ENCODE assay signal across 9 cellular contexts in genomic region chr15:47384316-47384715, GRCh38.
DNase-seq lines count a peak whose midpoint lies in the region; ATAC-seq and TF ChIP-seq lines count a peak whose summit lies in the region.
"Had no signal": no experiment of that assay in that cellular context is flagged by ENCODE, and none has a peak within 500 bp of the region (broad histone marks: within the 10 kb centered on the region; RNA-seq: fewer than 3 reads in every experiment).

No MANE protein-coding gene starts in this region.

- no peaks in the 10 kb centered on the region for H3K4me1 Mint-ChIP-seq in activated CD8-positive, alpha-beta T cell treated with anti-CD3 and anti-CD28 coated beads for 36 hours (ENCODE audit: low read depth)
- H3K4me1 Mint-ChIP-seq in activated T-cell treated with anti-CD3 and anti-CD28 coated beads, Interleukin-2, amount 50 U/mL, for 24 hours (ENCODE audit: low read depth) = no peaks in the 10 kb centered on the region

- no peak overlapping the region for H3K27ac Mint-ChIP-seq in activated CD8-positive, alpha-beta T cell treated with anti-CD3 and anti-CD28 coated beads for 36 hours
- H3K27ac Mint-ChIP-seq in activated T-cell treated with anti-CD3 and anti-CD28 coated beads, Interleukin-2, amount 50 U/mL, for 24 hours = no peak overlapping the region

- H3K4me1 ChIP-seq in left lung = peaks cover 0 to 4% of the 10 kb centered on the region in 2 donors

- no peak overlapping the region for H3K27ac ChIP-seq in left lung

- CTCF ChIA-PET in activated CD8-positive, alpha-beta T cell treated with anti-CD3 and anti-CD28 coated beads for 36 hours (lab: Charles Lee) = interaction anchor here (0.8 kb wide), 1 partner anchor 22 kb away, joined by 3 read pairs; no protein-coding TSS in a partner anchor

- H3K36me3 ChIP-seq in left lung = no peaks in the 10 kb centered on the region

- peaks cover 2% of the 10 kb centered on the region for H3K27me3 Mint-ChIP-seq in activated CD8-positive, alpha-beta T cell treated with anti-CD3 and anti-CD28 coated beads for 36 hours
- no peaks in the 10 kb centered on the region for H3K27me3 Mint-ChIP-seq in activated T-cell treated with anti-CD3 and anti-CD28 coated beads, Interleukin-2, amount 50 U/mL, for 24 hours

- ATAC-seq in left lung (peak; percentile 66), HG03280 (IDR thresholded peaks at IDR 0.05; ENCODE audit: unreplicated experiment) (no peak)
- ATAC-seq in activated CD8-positive, alpha-beta T cell treated with anti-CD3 and anti-CD28 coated beads for 36 hours = no peak

- no peaks in the 10 kb centered on the region for H3K36me3 Mint-ChIP-seq in activated CD8-positive, alpha-beta T cell treated with anti-CD3 and anti-CD28 coated beads for 36 hours (ENCODE audit: low read depth)
- H3K36me3 Mint-ChIP-seq in activated T-cell treated with anti-CD3 and anti-CD28 coated beads, Interleukin-2, amount 50 U/mL, for 24 hours (ENCODE audit: low read depth) = no peaks in the 10 kb centered on the region

- H3K4me3 Mint-ChIP-seq in activated CD8-positive, alpha-beta T cell treated with anti-CD3 and anti-CD28 coated beads for 36 hours = no peak overlapping the region
- H3K4me3 Mint-ChIP-seq in activated T-cell treated with anti-CD3 and anti-CD28 coated beads, Interleukin-2, amount 50 U/mL, for 24 hours = no peak overlapping the region

- H3K27me3 ChIP-seq in left lung = no peaks in the 10 kb centered on the region

- H3K4me3 ChIP-seq in AG10803 (ENCODE audit: low read length) (no peak overlapping the region), left lung (no peak overlapping the region)

- no peak for TF ChIP-seq CTCF in AG10803 (conservative IDR thresholded peaks at IDR 0.05; ENCODE audit: low read length)
- no peak for TF ChIP-seq CTCF in left lung (IDR thresholded peaks at IDR 0.05)
- no peak for TF ChIP-seq CTCF in activated CD8-positive, alpha-beta T cell treated with anti-CD3 and anti-CD28 coated beads for 36 hours (IDR thresholded peaks at IDR 0.05)

- no peaks in the 10 kb centered on the region for H3K9me3 Mint-ChIP-seq in activated CD8-positive, alpha-beta T cell treated with anti-CD3 and anti-CD28 coated beads for 36 hours
- peaks cover 2% of the 10 kb centered on the region for H3K9me3 Mint-ChIP-seq in activated T-cell treated with anti-CD3 and anti-CD28 coated beads, Interleukin-2, amount 50 U/mL, for 24 hours

- DNase-seq in AG10803 (ENCODE audit: low read depth) = peak; percentile 81
- peak; percentile 34 for DNase-seq in NCI-H2227 (lab: John Stamatoyannopoulos, UW; ENCODE audit: unreplicated experiment)
- DNase-seq in dermis blood vessel endothelial cell = peak; percentile 80
- DNase-seq in left lung = peak in 1 of 2 donors; percentile 16
- no peak for DNase-seq in DMS153 (lab: John Stamatoyannopoulos, UW)
- DNase-seq in activated CD8-positive, alpha-beta T cell treated with anti-CD3 and anti-CD28 coated beads for 36 hours = no peak
- DNase-seq in activated T-cell treated with anti-CD3 and anti-CD28 coated beads, Interleukin-2, amount 50 U/mL, for 24 hours = no peak
- DNase-seq: NCI-H2081 had no signal

- POLR2A ChIA-PET in activated CD8-positive, alpha-beta T cell treated with anti-CD3 and anti-CD28 coated beads for 36 hours (lab: Charles Lee) = no interaction called here

- no peaks in the 10 kb centered on the region for H3K9me3 ChIP-seq in left lung

- intact Hi-C loops in left lung (cut with DNase I) = no loop called here
- intact Hi-C loops in activated CD8-positive, alpha-beta T cell treated with anti-CD3 and anti-CD28 coated beads for 36 hours (cut with micrococcal nuclease) = no loop called here

Comparison
In these comparisons a context has a peak if more than half of its experiments do, and no peak if none do; other contexts are left out.
1. DNase-seq: peak in AG10803 (single experiment), NCI-H2227 (single experiment) and dermis blood vessel endothelial cell (single experiment); none in DMS153 (single experiment), activated CD8-positive, alpha-beta T cell treated with anti-CD3 and anti-CD28 coated beads for 36 hours (single experiment) and activated T-cell treated with anti-CD3 and anti-CD28 coated beads, Interleukin-2, amount 50 U/mL, for 24 hours (single experiment).